In genomic region chr7:105046414-105046813, GRCh38 we compare ENCODE assay signal across 15 cellular contexts. TPM values are rescaled to one million over a fixed set of nuclear protein-coding genes. Genes with fewer than 3 reads are reported as not detected.
A peak's percentile ranks its signal among the peaks of the same experiment; 100 is the strongest.
DNase-seq lines count a peak whose midpoint lies in the region; ATAC-seq, FAIRE-seq and TF ChIP-seq lines count a peak whose summit lies in the region.
"Had no signal": no experiment of that assay in that cellular context is flagged by ENCODE, and none has a peak within 500 bp of the region (broad histone marks: within the 10 kb centered on the region; RNA-seq: fewer than 3 reads in every experiment).

No MANE protein-coding gene starts in this region.

- no peak overlapping the region for H3K4me3 Mint-ChIP-seq in activated naive CD8-positive, alpha-beta T cell
- H3K4me3 Mint-ChIP-seq in activated naive CD8-positive, alpha-beta T cell treated with anti-CD3 and anti-CD28 coated beads for 36 hours = no peak overlapping the region

- H3K4me3 ChIP-seq in stomach (no peak overlapping the region), vagina (no peak overlapping the region), small intestine (ENCODE audit: low read depth in 1 of 2, low read length in 2 of 2) (no peak overlapping the region)

- no peaks in the 10 kb centered on the region for H3K27me3 Mint-ChIP-seq in activated naive CD8-positive, alpha-beta T cell
- no peaks in the 10 kb centered on the region for H3K27me3 Mint-ChIP-seq in activated naive CD8-positive, alpha-beta T cell treated with anti-CD3 and anti-CD28 coated beads for 36 hours

- peaks cover 34 to 78% (median 56%) of the 10 kb centered on the region in 4 donors for H3K4me1 ChIP-seq in stomach
- H3K4me1 ChIP-seq in vagina = peaks cover 43% of the 10 kb centered on the region
- H3K4me1 ChIP-seq in small intestine (ENCODE audit: control insufficient read depth in 2 of 2, insufficient read depth in 1 of 2, low read depth in 1 of 2, low read length in 1 of 2) = peaks cover 5 to 11% of the 10 kb centered on the region in 2 donors

- TF ChIP-seq CTCF in stomach (IDR thresholded peaks at IDR 0.05) = no peak
- no peak for TF ChIP-seq CTCF in vagina (IDR thresholded peaks at IDR 0.05)

- intact Hi-C loops in stomach (cut with DNase I; ENCODE audit: low total_unique reads) (no loop called here), vagina (cut with DNase I) (no loop called here)

- TF ChIP-seq EP300 in stomach (IDR thresholded peaks at IDR 0.05) = no peak

- H3K27ac Mint-ChIP-seq in activated naive CD8-positive, alpha-beta T cell = peak overlapping the region; percentile 41
- no peak overlapping the region for H3K27ac Mint-ChIP-seq in activated naive CD8-positive, alpha-beta T cell treated with anti-CD3 and anti-CD28 coated beads for 36 hours

- H3K36me3 ChIP-seq in stomach (peaks cover 2 to 87% (median 62%) of the 10 kb centered on the region in 4 donors), vagina (peaks cover 0 to 39% of the 10 kb centered on the region in 2 donors), small intestine (ENCODE audit: control insufficient read depth in 2 of 2, insufficient read depth in 2 of 2, low read length in 2 of 2) (peaks cover 3 to 11% of the 10 kb centered on the region in 2 donors)

- no peak for ATAC-seq in HG03159 (IDR thresholded peaks at IDR 0.05; ENCODE audit: unreplicated experiment)

- H3K9me3 Mint-ChIP-seq in activated naive CD8-positive, alpha-beta T cell (ENCODE audit: low read depth) = no peaks in the 10 kb centered on the region
- no peaks in the 10 kb centered on the region for H3K9me3 Mint-ChIP-seq in activated naive CD8-positive, alpha-beta T cell treated with anti-CD3 and anti-CD28 coated beads for 36 hours

- H3K4me1 Mint-ChIP-seq in activated naive CD8-positive, alpha-beta T cell (ENCODE audit: low read depth) = peaks cover 67% of the 10 kb centered on the region
- H3K4me1 Mint-ChIP-seq in activated naive CD8-positive, alpha-beta T cell treated with anti-CD3 and anti-CD28 coated beads for 36 hours = peaks cover 38% of the 10 kb centered on the region

- H3K9me3 ChIP-seq in stomach (no peaks in the 10 kb centered on the region), vagina (no peaks in the 10 kb centered on the region), small intestine (ENCODE audit: control insufficient read depth, low read depth) (no peaks in the 10 kb centered on the region)

- H3K27ac ChIP-seq in stomach (peak overlapping the region in 4 of 5 donors; percentile 6 to 40 (median 24)), vagina (no peak overlapping the region), small intestine (ENCODE audit: low read depth in 1 of 2, low read length in 1 of 2) (no peak overlapping the region)

- 30 to 48% (median 32%) methylated on average over 1 of the region's 1 CpG for WGBS in stomach, 5 donors
- 67 to 84% (median 74%) methylated on average over 1 of the region's 1 CpG for WGBS in small intestine, 3 donors

- no peaks in the 10 kb centered on the region for H3K36me3 Mint-ChIP-seq in activated naive CD8-positive, alpha-beta T cell
- H3K36me3 Mint-ChIP-seq in activated naive CD8-positive, alpha-beta T cell treated with anti-CD3 and anti-CD28 coated beads for 36 hours = peaks cover 25% of the 10 kb centered on the region

- H3K27me3 ChIP-seq in stomach (no peaks in the 10 kb centered on the region), vagina (no peaks in the 10 kb centered on the region), small intestine (ENCODE audit: control insufficient read depth in 2 of 2, insufficient read depth in 2 of 2, low read length in 2 of 2) (no peaks in the 10 kb centered on the region)

- DNase-seq in activated naive CD8-positive, alpha-beta T cell treated with anti-CD3 and anti-CD28 coated beads for 36 hours = no peak
- peak; percentile 50 for DNase-seq in amniotic epithelial cell (ENCODE audit: low read depth)
- peak; percentile 31 for DNase-seq in hepatic stellate cell (ENCODE audit: low spot score)
- no peak for DNase-seq in stomach
- DNase-seq in vagina (ENCODE audit: extremely low spot score in 2 of 2) = no peak
- DNase-seq in small intestine = no peak
- DNase-seq: activated CD4-positive, alpha-beta T cell treated with anti-CD3 and anti-CD28 coated beads for 48 hours; activated effector memory CD4-positive, alpha-beta T cell treated with Interleukin-2 at 50 U/mL for 16 hours; AML-193; dermis blood vessel endothelial cell; NCI-H1417; NCI-H82; retina had no signal

- no peak for FAIRE-seq in small intestine (lab: Jason Lieb, UNC)

- no peak for TF ChIP-seq POLR2A in stomach (IDR thresholded peaks at IDR 0.05)
- no peak for TF ChIP-seq POLR2A in vagina (IDR thresholded peaks at IDR 0.05)

RNA-seq across cellular contexts. Expression of gene KMT2E, which starts 32.4 kb away (rescaled TPM):
- total RNA-seq in activated naive CD8-positive, alpha-beta T cell treated with anti-CD3 and anti-CD28 coated beads for 36 hours = 10 to 100 TPM; 58.0 to 62.4 TPM
- total RNA-seq in stomach (100 to 1,000 TPM in 2 of 5 donors, 10 to 100 TPM in 3; 64.8 to 330 (median 93.9) TPM), vagina (98.7 TPM)
- polyA plus RNA-seq in stomach (10 to 100 TPM in 2 of 3 donors, 1 to 10 TPM in 1; 9.4 to 12.5 (median 11.9) TPM), small intestine (10 to 100 TPM; 11.1 to 20.0 (median 12.5) TPM)

Comparison
In these comparisons a context has a peak if more than half of its experiments do, and no peak if none do; other contexts are left out.
1. DNase-seq: peak in amniotic epithelial cell (single experiment) and hepatic stellate cell (single experiment); none in activated naive CD8-positive, alpha-beta T cell treated with anti-CD3 and anti-CD28 coated beads for 36 hours (single experiment), stomach (single experiment), vagina (0 of 2) and small intestine (single experiment).
2. H3K27ac ChIP-seq: peak in stomach (4 of 5); none in vagina (single experiment) and small intestine (0 of 2).